ENCODE assay signal across 14 cellular contexts in genomic region chr5:103605277-103605676, GRCh38. TPM values are rescaled to one million over a fixed set of nuclear protein-coding genes. Genes with fewer than 3 reads are reported as not detected.
DNase-seq lines count a peak whose midpoint lies in the region; ATAC-seq, FAIRE-seq and TF ChIP-seq lines count a peak whose summit lies in the region.
"Had no signal": no experiment of that assay in that cellular context is flagged by ENCODE, and none has a peak within 500 bp of the region (broad histone marks: within the 10 kb centered on the region; RNA-seq: fewer than 3 reads in every experiment).

No MANE protein-coding gene starts in this region.

- TF ChIP-seq CTCF in GM23338 (conservative IDR thresholded peaks at IDR 0.05; ENCODE audit: low read depth in 2 of 2): peak; percentile 35 to 75
- TF ChIP-seq CTCF in H1 (IDR thresholded peaks at IDR 0.05; ENCODE audit: control extremely low read depth in 1 of 3, insufficient read depth in 1 of 3, low read depth in 1 of 3, low read length in 3 of 3): peak in 2 of 3 experiments; percentile 13 to 19; a peak in 2 of 4 replicates
- TF ChIP-seq CTCF in Peyer's patch (IDR thresholded peaks at IDR 0.05): no peak

- no peak for TF ChIP-seq EP300 in H1 (IDR thresholded peaks at IDR 0.05; ENCODE audit: borderline replicate concordance in 1 of 2, low read depth in 2 of 2, low read length in 2 of 2)

- H3K9ac ChIP-seq in H1 (replicated peaks in 1 of 4; ENCODE audit: extremely low read depth in 1 of 4, low read depth in 3 of 4, low read length in 3 of 4) (no peak overlapping the region), mesendoderm (ENCODE audit: low read length) (no peak overlapping the region)
- H3K9ac ChIP-seq: BLaER1 had no signal

- no peak overlapping the region for H3K27ac Mint-ChIP-seq in GM23338
- no peak overlapping the region for H3K27ac Mint-ChIP-seq in T-helper 17 cell
- H3K27ac Mint-ChIP-seq: CD8-positive, alpha-beta memory T cell; HFFc6; IgD-negative memory B cell had no signal

- CTCF ChIA-PET in H1 (lab: Charles Lee; ENCODE audit: partially characterized antibody): interaction anchor here (0.8 to 1.1 kb wide), 2 partner anchors 16 to 194 kb away, joined by 3 to 4 read pairs; no protein-coding TSS in a partner anchor

- no peak for FAIRE-seq in H1 (lab: Jason Lieb, UNC)
- FAIRE-seq: A549 had no signal

- H2BK20ac ChIP-seq in H1 (ENCODE audit: low read length): no peak overlapping the region

- H2BK120ac ChIP-seq in H1 (replicated peaks; ENCODE audit: low read depth, low read length): no peak overlapping the region
- no peak overlapping the region for H2BK120ac ChIP-seq in mesendoderm (ENCODE audit: low read depth, low read length)

- H3K27ac ChIP-seq in GM23338 (ENCODE audit: low read depth) (no peak overlapping the region), H1 (ENCODE audit: low read depth, low read length) (no peak overlapping the region), mesendoderm (ENCODE audit: low read depth, low read length) (no peak overlapping the region), Peyer's patch (no peak overlapping the region)
- H3K27ac ChIP-seq: A549, BLaER1 had no signal

- no peaks in the 10 kb centered on the region for H3K79me1 ChIP-seq in H1 (ENCODE audit: low read depth, low read length)
- no peaks in the 10 kb centered on the region for H3K79me1 ChIP-seq in mesendoderm (ENCODE audit: low read length)

- H3K4me1 Mint-ChIP-seq in GM23338 (no peaks in the 10 kb centered on the region), T-helper 17 cell (no peaks in the 10 kb centered on the region)
- H3K4me1 Mint-ChIP-seq: CD8-positive, alpha-beta memory T cell; IgD-negative memory B cell had no signal

- H3K36me3 ChIP-seq in GM23338 (ENCODE audit: insufficient read depth) (no peaks in the 10 kb centered on the region), H1 (ENCODE audit: control insufficient read depth in 2 of 4, insufficient read depth in 4 of 4, low read length in 3 of 4) (no peaks in the 10 kb centered on the region), mesendoderm (ENCODE audit: control insufficient read depth, insufficient read depth, low read length) (no peaks in the 10 kb centered on the region), Peyer's patch (no peaks in the 10 kb centered on the region)
- H3K36me3 ChIP-seq: BLaER1 had no signal

- H3K18ac ChIP-seq in H1 (ENCODE audit: extremely low read depth, low read length) (no peak overlapping the region), mesendoderm (ENCODE audit: low read length) (no peak overlapping the region)

- no peak overlapping the region for H3K14ac ChIP-seq in H1 (ENCODE audit: insufficient read length)

- H3K9me3 ChIP-seq in H1 (ENCODE audit: insufficient read depth in 2 of 2, low read depth in 1 of 2, low read length in 1 of 2) (no peaks in the 10 kb centered on the region), Peyer's patch (no peaks in the 10 kb centered on the region), T-helper 17 cell (ENCODE audit: control insufficient read depth, low read length, poor library complexity, severe bottlenecking) (no peaks in the 10 kb centered on the region)
- H3K9me3 ChIP-seq: A549, BLaER1 had no signal

- H3K27me3 ChIP-seq in GM23338 (ENCODE audit: insufficient read depth) (no peaks in the 10 kb centered on the region), H1 (replicated peaks in 1 of 4; ENCODE audit: control insufficient read depth in 3 of 4, extremely low read depth in 1 of 4, insufficient read depth in 3 of 4, low read length in 3 of 4) (no peaks in the 10 kb centered on the region), mesendoderm (ENCODE audit: insufficient read depth, low read length, poor library complexity) (no peaks in the 10 kb centered on the region), Peyer's patch (no peaks in the 10 kb centered on the region)
- H3K27me3 ChIP-seq: BLaER1 had no signal

- no peak overlapping the region for H3K23ac ChIP-seq in H1 (ENCODE audit: insufficient read length)
- no peak overlapping the region for H3K23ac ChIP-seq in mesendoderm (ENCODE audit: low read length)

- no peak overlapping the region for H3K4me3 ChIP-seq in GM23338
- H3K4me3 ChIP-seq in H1 (ENCODE audit: extremely low read depth in 1 of 4, insufficient read depth in 2 of 4, low read depth in 3 of 4, low read length in 4 of 4): no peak overlapping the region
- H3K4me3 ChIP-seq in mesendoderm (ENCODE audit: low read length): no peak overlapping the region
- no peak overlapping the region for H3K4me3 ChIP-seq in Peyer's patch
- H3K4me3 ChIP-seq: A549, BLaER1 had no signal

- H3K4me2 ChIP-seq in GM23338 (no peak overlapping the region), H1 (ENCODE audit: insufficient read depth in 1 of 2, low read depth in 2 of 2, low read length in 2 of 2) (no peak overlapping the region), mesendoderm (ENCODE audit: low read length) (no peak overlapping the region)
- H3K4me2 ChIP-seq: A549, BLaER1 had no signal

- H4K20me1 ChIP-seq in GM23338 (replicated peaks; ENCODE audit: insufficient read depth): no peaks in the 10 kb centered on the region
- H4K20me1 ChIP-seq in H1 (replicated peaks in 1 of 2; ENCODE audit: control insufficient read depth in 1 of 2, insufficient read depth in 2 of 2, low read length in 2 of 2): no peaks in the 10 kb centered on the region
- H4K20me1 ChIP-seq: BLaER1 had no signal

- H2AFZ ChIP-seq in GM23338 (no peak overlapping the region), H1 (ENCODE audit: low read length) (no peak overlapping the region)

- no peaks in the 10 kb centered on the region for H3K36me3 Mint-ChIP-seq in GM23338 (ENCODE audit: low read depth)
- no peaks in the 10 kb centered on the region for H3K36me3 Mint-ChIP-seq in T-helper 17 cell (ENCODE audit: low read depth)
- H3K36me3 Mint-ChIP-seq: CD8-positive, alpha-beta memory T cell had no signal

- H2BK15ac ChIP-seq in H1 (ENCODE audit: low read length) (no peak overlapping the region), mesendoderm (replicated peaks; ENCODE audit: low read depth) (no peak overlapping the region)

- H2BK5ac ChIP-seq in H1 (ENCODE audit: low read depth, low read length) (no peak overlapping the region), mesendoderm (ENCODE audit: low read length) (no peak overlapping the region)

- H4K5ac ChIP-seq in H1 (ENCODE audit: insufficient read length, low read depth, low read length) (no peak overlapping the region), mesendoderm (ENCODE audit: low read length) (no peak overlapping the region)

- no peak overlapping the region for H3K4me3 Mint-ChIP-seq in GM23338
- no peak overlapping the region for H3K4me3 Mint-ChIP-seq in T-helper 17 cell
- H3K4me3 Mint-ChIP-seq: CD8-positive, alpha-beta memory T cell; HFFc6; IgD-negative memory B cell had no signal

- H3K56ac ChIP-seq in H1 (replicated peaks; ENCODE audit: insufficient read length, low read depth, low read length) (no peak overlapping the region), mesendoderm (ENCODE audit: low read length) (no peak overlapping the region)

- no peaks in the 10 kb centered on the region for H3F3A ChIP-seq in GM23338 (replicated peaks; ENCODE audit: low read depth)

- H4K91ac ChIP-seq in H1 (replicated peaks; ENCODE audit: insufficient read length, low read length): no peak overlapping the region

- POLR2A ChIA-PET in H1 (lab: Charles Lee; ENCODE audit: partially characterized antibody): no interaction called here

- H3K23me2 ChIP-seq in H1 (ENCODE audit: low read depth, low read length): no peaks in the 10 kb centered on the region

- TF ChIP-seq POLR2A in H1 (IDR thresholded peaks at IDR 0.05; ENCODE audit: control extremely low read depth in 1 of 2, low read depth in 2 of 2, low read length in 2 of 2) (no peak), Peyer's patch (IDR thresholded peaks at IDR 0.05) (no peak)

- no peak overlapping the region for H4K8ac ChIP-seq in H1 (ENCODE audit: extremely low read depth, insufficient read depth, low read length)
- no peak overlapping the region for H4K8ac ChIP-seq in mesendoderm (ENCODE audit: low read depth, low read length)

- DNase-seq in GM23338 (ENCODE audit: low spot score): peak; percentile 21
- peak; percentile 77 for DNase-seq in OCI-M1 (lab: John Stamatoyannopoulos, UW)
- no peak for DNase-seq in H1 (ENCODE audit: low read depth in 1 of 2, low spot score in 2 of 2)
- peak; percentile 9 for DNase-seq in mesendoderm
- DNase-seq in COLO668 (lab: John Stamatoyannopoulos, UW; ENCODE audit: unreplicated experiment): no peak
- no peak for DNase-seq in Peyer's patch
- no peak for DNase-seq in T-helper 17 cell
- DNase-seq: CD8-positive, alpha-beta memory T cell; DMS 273 treated with DMSO at 0.1 percent for 48 hours; HCEC 1CT; HFFc6 had no signal

- H3K4me1 ChIP-seq in GM23338 (ENCODE audit: insufficient read depth): no peaks in the 10 kb centered on the region
- H3K4me1 ChIP-seq in H1 (replicated peaks in 1 of 4; ENCODE audit: control insufficient read depth in 3 of 4, insufficient read depth in 4 of 4, low read length in 3 of 4): no peaks in the 10 kb centered on the region
- H3K4me1 ChIP-seq in mesendoderm (ENCODE audit: control insufficient read depth, low read depth, low read length): no peaks in the 10 kb centered on the region
- no peaks in the 10 kb centered on the region for H3K4me1 ChIP-seq in Peyer's patch
- H3K4me1 ChIP-seq: A549, BLaER1 had no signal

- H3K4ac ChIP-seq in H1 (replicated peaks; ENCODE audit: insufficient read length, low read depth, low read length) (no peak overlapping the region), mesendoderm (ENCODE audit: low read depth, low read length) (no peak overlapping the region)

- H3K9me2 ChIP-seq in GM23338 (ENCODE audit: insufficient read depth): peaks cover 4% of the 10 kb centered on the region; the same call in 1 of the 2 replicates

- 83% methylated on average over 2 of the region's 2 CpGs; no CpG with 5 or more reads in 1 of the 2 experiments for WGBS in H1 (ENCODE audit: extremely low coverage in 1 of 2, insufficient coverage in 1 of 2, insufficient read length in 1 of 2, insufficient replicate concordance in 2 of 2, low coverage in 1 of 2, low lambda C conversion rate in 2 of 2, missing lambda C conversion rate in 1 of 2), 2 experiments
- no CpG with 5 or more reads among the region's 2 CpGs for WGBS in mesendoderm (ENCODE audit: extremely low coverage, insufficient coverage, low lambda C conversion rate)

- H2BK12ac ChIP-seq in H1 (ENCODE audit: low read depth, low read length): no peak overlapping the region

- ATAC-seq in GM23338: no peak
- no peak for ATAC-seq in T-helper 17 cell
- ATAC-seq: A549 had no signal

- H3K27me3 Mint-ChIP-seq in GM23338 (ENCODE audit: insufficient read depth, low read depth, poor library complexity): no peaks in the 10 kb centered on the region
- H3K27me3 Mint-ChIP-seq in T-helper 17 cell: no peaks in the 10 kb centered on the region
- H3K27me3 Mint-ChIP-seq: CD8-positive, alpha-beta memory T cell; IgD-negative memory B cell had no signal

- H2AK5ac ChIP-seq in H1 (ENCODE audit: low read depth, low read length) (no peak overlapping the region), mesendoderm (ENCODE audit: low read length) (no peak overlapping the region)

- no peaks in the 10 kb centered on the region for H3K9me3 Mint-ChIP-seq in GM23338
- H3K9me3 Mint-ChIP-seq: HFFc6 had no signal

- no peaks in the 10 kb centered on the region for H3K79me2 ChIP-seq in GM23338 (replicated peaks; ENCODE audit: insufficient read depth)
- H3K79me2 ChIP-seq in H1 (ENCODE audit: control insufficient read depth in 1 of 2, insufficient read depth in 2 of 2, low read length in 2 of 2): no peaks in the 10 kb centered on the region
- no peaks in the 10 kb centered on the region for H3K79me2 ChIP-seq in mesendoderm (ENCODE audit: control insufficient read depth, insufficient read depth, low read length)

- TF ChIP-seq RAD21 in H1 (IDR thresholded peaks at IDR 0.05 in 1 of 2, conservative IDR thresholded peaks at IDR 0.05 in 1 of 2; ENCODE audit: low read depth in 2 of 2, low read length in 2 of 2): peak; percentile 38 to 61

RNA-seq across cellular contexts. Expression of gene NUDT12, which starts 42.7 kb away (rescaled TPM):
- total RNA-seq in GM23338 (2014; rRNA removed; shearing (Covaris generic)): 12.8 and 16.8 TPM in 2 replicates
- polyA plus RNA-seq in GM23338 (2016; fragmentation: Nextera tagmentation; extraction: Ambion mirVana): 9.3 and 11.5 TPM in 2 replicates
- total RNA-seq in H1 (2021; fragmentation: NEBNext Ultra II Directional; extraction: Animal tissue kit (Norgen Biotek cat#: 25700)): 12.5 and 14.0 TPM in 2 replicates
- 3.0 and 3.6 TPM in 2 replicates for polyA plus RNA-seq in H1 (2011; rRNA removed)
- polyA plus RNA-seq in H1 (2011; cell fraction: cytosol; rRNA removed): 7.2 TPM
- 6.3 TPM for polyA plus RNA-seq in H1 (2011; cell fraction: nucleus; rRNA removed)
- polyA plus RNA-seq in H1 (2012, experiment 1 of 2): 7.3 to 14.8 TPM (median 7.8 TPM) in 4 replicates
- 1.2 TPM for polyA plus RNA-seq in H1 (2012, experiment 2 of 2)
- 12.9 TPM for polyA plus RNA-seq in H1 (2013, experiment 1 of 2)
- 10.3 TPM for polyA plus RNA-seq in H1 (2013, experiment 2 of 2)
- 6.5 and 8.5 TPM in 2 replicates for polyA minus RNA-seq in H1 (2011; rRNA and poly(A)+ RNA removed)
- 5.7 TPM for polyA minus RNA-seq in H1 (2011; cell fraction: cytosol; rRNA and poly(A)+ RNA removed)
- polyA minus RNA-seq in H1 (2011; cell fraction: nucleus; rRNA and poly(A)+ RNA removed): 11.0 TPM
- 7.0 TPM for polyA plus RNA-seq in mesendoderm (2013, experiment 1 of 2)
- 6.8 TPM for polyA plus RNA-seq in mesendoderm (2013, experiment 2 of 2)
- 10 to 100 TPM; 15.7 to 24.9 (median 19.6) TPM for total RNA-seq in Peyer's patch
- total RNA-seq in T-helper 17 cell: under 1 TPM; 0.18 to 0.57 TPM
- polyA plus RNA-seq: CD8-positive, alpha-beta memory T cell had no signal

Comparison
In these comparisons a context has a peak if more than half of its experiments do, and no peak if none do; other contexts are left out.
1. DNase-seq: peak in GM23338 (single experiment), OCI-M1 (single experiment) and mesendoderm (single experiment); none in H1 (0 of 2), COLO668 (single experiment), Peyer's patch (0 of 3) and T-helper 17 cell (0 of 3).
2. CTCF ChIP-seq: peak in GM23338 (2 of 2) and H1 (2 of 3); none in Peyer's patch (0 of 6).